1 cellular context compared by ENCODE assay signal in genomic region chr12:44459569-44459968, GRCh38.
TF ChIP-seq lines count a peak whose summit lies in the region.

No MANE protein-coding gene starts in this region.

TF ChIP-seq in GM23338, 12 proteins besides CTCF, POLR2A, EP300 and RAD21 (continued from another document):
- no peak for TF ChIP-seq ZNF462 (CRISPR knock-in tag; IDR thresholded peaks at IDR 0.05)
- no peak for TF ChIP-seq ETS1 (IDR thresholded peaks at IDR 0.05)
- TF ChIP-seq NANOG (IDR thresholded peaks at IDR 0.05; ENCODE audit: borderline replicate concordance) = no peak
